8 cellular contexts compared by ENCODE assay signal in genomic region chr1:101438359-101438758, GRCh38.
DNase-seq lines count a peak whose midpoint lies in the region; TF ChIP-seq lines count a peak whose summit lies in the region.

No MANE protein-coding gene starts in this region.

- H3K4me1 ChIP-seq in PC-9 (replicated peaks; ENCODE audit: insufficient read depth) (no peaks in the 10 kb centered on the region), mesenchymal stem cell (ENCODE audit: control insufficient read depth, insufficient read depth, low read depth, low read length) (no peaks in the 10 kb centered on the region)

- H3K4me3 ChIP-seq in HFF-Myc (replicated peaks; ENCODE audit: low read depth, low read length) (no peak overlapping the region), PC-9 (no peak overlapping the region), mesenchymal stem cell (ENCODE audit: insufficient read depth in 1 of 2, low read depth in 1 of 2, low read length in 2 of 2) (no peak overlapping the region), coronary artery (no peak overlapping the region)

- H3K79me2 ChIP-seq in PC-9 (ENCODE audit: low read depth), result no peaks in the 10 kb centered on the region

- H2BK12ac ChIP-seq in mesenchymal stem cell (ENCODE audit: low read length in 2 of 2), result no peak overlapping the region

- H3K36me3 ChIP-seq in PC-9 (ENCODE audit: low read depth), result no peaks in the 10 kb centered on the region
- no peaks in the 10 kb centered on the region for H3K36me3 ChIP-seq in mesenchymal stem cell (ENCODE audit: control insufficient read depth in 1 of 2, insufficient read depth in 2 of 2, low read depth in 1 of 2, low read length in 2 of 2)

- H3K27me3 ChIP-seq in PC-9 (ENCODE audit: insufficient read depth, low read depth), result no peaks in the 10 kb centered on the region
- peaks cover 7 to 16% of the 10 kb centered on the region in 2 experiments for H3K27me3 ChIP-seq in mesenchymal stem cell (ENCODE audit: control insufficient read depth in 1 of 2, insufficient read depth in 1 of 2, low read length in 2 of 2)

- no peaks in the 10 kb centered on the region for H4K20me1 ChIP-seq in PC-9 (ENCODE audit: insufficient read depth)

- H4K8ac ChIP-seq in mesenchymal stem cell (ENCODE audit: low read length), result no peak overlapping the region

- no peak overlapping the region for H3K4ac ChIP-seq in mesenchymal stem cell (ENCODE audit: low read depth in 1 of 2, low read length in 2 of 2)

- H3K4me2 ChIP-seq in PC-9, result no peak overlapping the region
- no peak overlapping the region for H3K4me2 ChIP-seq in mesenchymal stem cell (ENCODE audit: low read length, poor library complexity, severe bottlenecking)

- H3K18ac ChIP-seq in mesenchymal stem cell (ENCODE audit: low read depth in 1 of 2, low read length in 2 of 2), result no peak overlapping the region

- H3K9ac ChIP-seq in mesenchymal stem cell (ENCODE audit: low read length), result no peak overlapping the region

- no peak overlapping the region for H3K23ac ChIP-seq in mesenchymal stem cell (ENCODE audit: low read length in 2 of 2)

- H2AK5ac ChIP-seq in mesenchymal stem cell (ENCODE audit: low read length, severe bottlenecking), result no peak overlapping the region

- H2BK15ac ChIP-seq in mesenchymal stem cell (ENCODE audit: low read depth, poor library complexity, severe bottlenecking), result no peak overlapping the region

- no peaks in the 10 kb centered on the region for H3K9me2 ChIP-seq in PC-9 (ENCODE audit: insufficient read depth)

- peak; percentile 27 for TF ChIP-seq CTCF in HFF-Myc (IDR thresholded peaks at IDR 0.05; ENCODE audit: low read depth, low read length, missing control alignments)
- TF ChIP-seq CTCF in PC-9 (conservative IDR thresholded peaks at IDR 0.05), result peak; percentile 50
- TF ChIP-seq CTCF in coronary artery (IDR thresholded peaks at IDR 0.05), result no peak

- peak in 2 of 3 experiments; percentile 12 to 13 for DNase-seq in NCI-H1417 (lab: John Stamatoyannopoulos, UW)
- no peak for DNase-seq in NCI-H1417 treated with DMSO at 0.1 percent for 48 hours (lab: John Stamatoyannopoulos, UW)
- no peak for DNase-seq in HFF-Myc (ENCODE audit: extremely low read depth, low read depth)
- DNase-seq in PC-9, result peak in 1 of 2 experiments; percentile 29
- peak; percentile 20 for DNase-seq in mesenchymal stem cell
- no peak for DNase-seq in coronary artery (ENCODE audit: low spot score)
- no peak for DNase-seq in hypothalamus (lab: John Stamatoyannopoulos, UW)
- no peak for DNase-seq in activated CD4-positive, alpha-beta T cell treated with anti-CD3 and anti-CD28 coated beads, Interleukin-2, amount 50 U/mL, for 4 hours

- no peak overlapping the region for H3K14ac ChIP-seq in mesenchymal stem cell (ENCODE audit: low read length in 2 of 2)

- no peak overlapping the region for H2BK120ac ChIP-seq in mesenchymal stem cell (ENCODE audit: low read depth, low read length)

- POLR2A ChIA-PET in PC-9 (lab: Charles Lee; ENCODE audit: unreplicated experiment), result no interaction called here

- H3F3A ChIP-seq in PC-9 (ENCODE audit: insufficient read depth, low read depth), result no peaks in the 10 kb centered on the region

- no peak overlapping the region for H2AFZ ChIP-seq in PC-9
- no peak overlapping the region for H2AFZ ChIP-seq in mesenchymal stem cell (ENCODE audit: low read depth, low read length)

- no TSS peak for BruUV-seq in PC-9 (replicated peaks; lab: Mats Ljungman, UMichigan)

- intact Hi-C loops in PC-9 (cut with micrococcal nuclease; ENCODE audit: unreplicated experiment), result no loop called here

- no peaks in the 10 kb centered on the region for H3K79me1 ChIP-seq in mesenchymal stem cell (replicated peaks; ENCODE audit: low read length, poor library complexity, severe bottlenecking)

- no peak overlapping the region for H2BK5ac ChIP-seq in mesenchymal stem cell (ENCODE audit: low read depth, low read length, poor library complexity, severe bottlenecking)

- H3K27ac ChIP-seq in PC-9 (no peak overlapping the region), mesenchymal stem cell (ENCODE audit: low read length, poor library complexity, severe bottlenecking) (no peak overlapping the region), coronary artery (no peak overlapping the region)

- H4K91ac ChIP-seq in mesenchymal stem cell (ENCODE audit: low read length), result no peak overlapping the region

- 31% methylated on average over 2 of the region's 3 CpGs for WGBS in mesenchymal stem cell

- CTCF ChIA-PET in PC-9 (lab: Charles Lee), result no interaction called here

- H3K9me3 ChIP-seq in PC-9 (ENCODE audit: insufficient read depth, low read depth), result no peaks in the 10 kb centered on the region
- no peaks in the 10 kb centered on the region for H3K9me3 ChIP-seq in mesenchymal stem cell (ENCODE audit: control insufficient read depth, low read length)

Comparison
In these comparisons a context has a peak if more than half of its experiments do, and no peak if none do; other contexts are left out.
1. DNase-seq: peak in NCI-H1417 (2 of 3) and mesenchymal stem cell (single experiment); none in NCI-H1417 treated with DMSO at 0.1 percent for 48 hours (single experiment), HFF-Myc (single experiment), coronary artery (single experiment), hypothalamus (0 of 51) and activated CD4-positive, alpha-beta T cell treated with anti-CD3 and anti-CD28 coated beads, Interleukin-2, amount 50 U/mL, for 4 hours (0 of 2).